In the genomic region with DNA sequence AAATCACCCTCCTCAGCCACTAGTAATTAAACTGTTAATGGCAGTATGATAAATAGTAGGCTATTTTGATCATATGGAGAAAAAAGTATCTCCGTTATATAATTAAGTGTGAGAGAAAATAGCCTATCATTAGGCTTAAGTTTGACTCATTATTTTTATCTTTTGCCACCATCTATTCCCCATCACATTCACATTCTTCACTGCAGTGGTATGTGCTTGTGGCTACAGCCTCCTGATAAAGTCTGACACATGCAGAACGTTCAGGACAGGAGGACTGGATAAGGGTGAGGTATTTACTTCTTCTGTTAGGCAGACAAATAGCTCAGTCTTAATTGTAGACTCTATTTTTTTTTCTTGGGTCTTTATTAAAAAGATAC, we compare ENCODE assay signal across 17 cellular contexts. TPM values are rescaled to one million over a fixed set of nuclear protein-coding genes. Genes with fewer than 3 reads are reported as not detected.
DNase-seq lines count a peak whose midpoint lies in the region; ATAC-seq, FAIRE-seq and TF ChIP-seq lines count a peak whose summit lies in the region.
"Had no signal": no experiment of that assay in that cellular context is flagged by ENCODE, and none has a peak within 500 bp of the region (broad histone marks: within the 10 kb centered on the region; RNA-seq: fewer than 3 reads in every experiment).

No MANE protein-coding gene starts in this region.

- CTCF ChIA-PET in mammary epithelial cell (lab: Charles Lee; ENCODE audit: low non-redundant PET): no interaction called here

- H3K4me3 ChIP-seq in mammary epithelial cell (replicated peaks in 1 of 3; ENCODE audit: insufficient read depth in 1 of 3, low read depth in 2 of 3, low read length in 3 of 3) (no peak overlapping the region), breast epithelium (no peak overlapping the region), epithelial cell of esophagus (ENCODE audit: low read length) (no peak overlapping the region), suprapubic skin (no peak overlapping the region)
- H3K4me3 ChIP-seq: ascending aorta, tibial nerve had no signal

- H3K27me3 ChIP-seq in mammary epithelial cell (ENCODE audit: insufficient read depth, low read length): no peaks in the 10 kb centered on the region
- H3K27me3 ChIP-seq in breast epithelium: no peaks in the 10 kb centered on the region
- no peaks in the 10 kb centered on the region for H3K27me3 ChIP-seq in suprapubic skin
- H3K27me3 ChIP-seq: ascending aorta, tibial nerve had no signal

- H4K20me1 ChIP-seq in mammary epithelial cell (ENCODE audit: insufficient read depth, low read length): no peaks in the 10 kb centered on the region

- no peaks in the 10 kb centered on the region for H3K9me3 ChIP-seq in mammary epithelial cell (replicated peaks; ENCODE audit: insufficient read depth, low read length)
- H3K9me3 ChIP-seq in breast epithelium: no peaks in the 10 kb centered on the region
- no peaks in the 10 kb centered on the region for H3K9me3 ChIP-seq in suprapubic skin
- H3K9me3 ChIP-seq: ascending aorta, tibial nerve had no signal

- H3K36me3 ChIP-seq in mammary epithelial cell (ENCODE audit: insufficient read depth, low read length) (no peaks in the 10 kb centered on the region), breast epithelium (no peaks in the 10 kb centered on the region), suprapubic skin (peaks cover 3% of the 10 kb centered on the region)
- H3K36me3 ChIP-seq: ascending aorta, tibial nerve had no signal

- no peak overlapping the region for H2AFZ ChIP-seq in mammary epithelial cell (ENCODE audit: low read depth, low read length)

- H3K9ac ChIP-seq in mammary epithelial cell (ENCODE audit: insufficient read depth, low read length): no peak overlapping the region

- DNase-seq in mammary epithelial cell (peak; percentile 77), breast epithelium (ENCODE audit: low spot score in 2 of 2) (no peak), epithelial cell of esophagus (ENCODE audit: low read depth) (peak; percentile 8), islet precursor cell (peak; percentile 85), urothelium cell line (ENCODE audit: low spot score) (peak; percentile 14), suprapubic skin (ENCODE audit: low spot score in 2 of 2) (no peak), frontal cortex (ENCODE audit: low spot score in 2 of 2) (no peak)
- DNase-seq: DND-41, NCI-H2029, NCI-H526, nucleus accumbens, T-helper 1 cell had no signal

- BruUV-seq in mammary epithelial cell (replicated peaks; lab: Mats Ljungman, UMichigan): no TSS peak

- TF ChIP-seq CTCF in mammary epithelial cell (conservative IDR thresholded peaks at IDR 0.05 in 1 of 2, IDR thresholded peaks at IDR 0.05 in 1 of 2; ENCODE audit: extremely low read depth in 1 of 2, insufficient read depth in 1 of 2, low read depth in 1 of 2, low read length in 2 of 2) (no peak), breast epithelium (IDR thresholded peaks at IDR 0.05) (no peak), epithelial cell of esophagus (IDR thresholded peaks at IDR 0.05; ENCODE audit: insufficient read depth, low read depth, low read length, missing control alignments) (no peak), suprapubic skin (IDR thresholded peaks at IDR 0.05) (no peak)

- intact Hi-C loops in mammary epithelial cell (cut with micrococcal nuclease) (no loop called here), breast epithelium (cut with DNase I; ENCODE audit: low total_unique reads) (no loop called here)

- H3K27ac ChIP-seq in mammary epithelial cell (ENCODE audit: insufficient read depth, low read depth, low read length) (no peak overlapping the region), breast epithelium (no peak overlapping the region), suprapubic skin (no peak overlapping the region)
- H3K27ac ChIP-seq: ascending aorta, tibial nerve had no signal

- dilution Hi-C loops in mammary epithelial cell (cut with HindIII; ENCODE audit: low sequenced_read_pairs): no loop called here

- no peak for ATAC-seq in GM18867 (IDR thresholded peaks at IDR 0.05; ENCODE audit: unreplicated experiment)
- ATAC-seq: activated CD4-positive, CD25-positive, alpha-beta regulatory T cell treated with anti-CD3 and anti-CD28 coated beads, Interleukin-2, amount 50 U/mL, for 24 hours had no signal

- 50% methylated on average over 2 of the region's 2 CpGs for WGBS in mammary epithelial cell (ENCODE audit: low coverage, missing lambda C conversion rate)
- WGBS in suprapubic skin: 53% methylated on average over 2 of the region's 2 CpGs

- H3K4me1 ChIP-seq in mammary epithelial cell (ENCODE audit: insufficient read depth, low read length): peaks cover 5% of the 10 kb centered on the region
- no peaks in the 10 kb centered on the region for H3K4me1 ChIP-seq in breast epithelium
- peaks cover 3% of the 10 kb centered on the region for H3K4me1 ChIP-seq in suprapubic skin
- H3K4me1 ChIP-seq: ascending aorta, tibial nerve had no signal

- TF ChIP-seq EP300 in suprapubic skin (IDR thresholded peaks at IDR 0.05): no peak

- FAIRE-seq in urothelium cell line (lab: Jason Lieb, UNC) (no peak), frontal cortex (lab: Jason Lieb, UNC) (no peak)
- FAIRE-seq: A204.1 had no signal

- no peak overlapping the region for H3K4me2 ChIP-seq in mammary epithelial cell (ENCODE audit: insufficient read depth, low read depth, low read length)

- no peak for TF ChIP-seq POLR2A in breast epithelium (IDR thresholded peaks at IDR 0.05)
- TF ChIP-seq POLR2A in suprapubic skin (IDR thresholded peaks at IDR 0.05): no peak

- H3K79me2 ChIP-seq in mammary epithelial cell (ENCODE audit: insufficient read depth, low read length): no peaks in the 10 kb centered on the region

- in situ Hi-C loops in mammary epithelial cell (cut with MboI; ENCODE audit: low sequenced_read_pairs in 2 of 2): no loop called here

RNA-seq across cellular contexts. Expression of gene NEBL, which starts 5.8 kb away (rescaled TPM):
- total RNA-seq in mammary epithelial cell (10 to 100 TPM in 1 of 2 donors, 1 to 10 TPM in 1; 1.9 to 11.7 TPM), breast epithelium (100 to 1,000 TPM in 1 of 3 donors, 10 to 100 TPM in 1, 1 to 10 TPM in 1; 3.8 to 313 (median 85.2) TPM), suprapubic skin (10 to 100 TPM; 49.9 to 86.4 (median 70.5) TPM), frontal cortex (64.0 TPM)
- polyA plus RNA-seq in mammary epithelial cell: 1.3 TPM
- polyA minus RNA-seq in mammary epithelial cell: 0.83 TPM

Comparison
In these comparisons a context has a peak if more than half of its experiments do, and no peak if none do; other contexts are left out.
1. DNase-seq: peak in mammary epithelial cell (single experiment), epithelial cell of esophagus (single experiment), islet precursor cell (single experiment) and urothelium cell line (single experiment); none in breast epithelium (0 of 2), suprapubic skin (0 of 2) and frontal cortex (0 of 2).